In the genomic region with DNA sequence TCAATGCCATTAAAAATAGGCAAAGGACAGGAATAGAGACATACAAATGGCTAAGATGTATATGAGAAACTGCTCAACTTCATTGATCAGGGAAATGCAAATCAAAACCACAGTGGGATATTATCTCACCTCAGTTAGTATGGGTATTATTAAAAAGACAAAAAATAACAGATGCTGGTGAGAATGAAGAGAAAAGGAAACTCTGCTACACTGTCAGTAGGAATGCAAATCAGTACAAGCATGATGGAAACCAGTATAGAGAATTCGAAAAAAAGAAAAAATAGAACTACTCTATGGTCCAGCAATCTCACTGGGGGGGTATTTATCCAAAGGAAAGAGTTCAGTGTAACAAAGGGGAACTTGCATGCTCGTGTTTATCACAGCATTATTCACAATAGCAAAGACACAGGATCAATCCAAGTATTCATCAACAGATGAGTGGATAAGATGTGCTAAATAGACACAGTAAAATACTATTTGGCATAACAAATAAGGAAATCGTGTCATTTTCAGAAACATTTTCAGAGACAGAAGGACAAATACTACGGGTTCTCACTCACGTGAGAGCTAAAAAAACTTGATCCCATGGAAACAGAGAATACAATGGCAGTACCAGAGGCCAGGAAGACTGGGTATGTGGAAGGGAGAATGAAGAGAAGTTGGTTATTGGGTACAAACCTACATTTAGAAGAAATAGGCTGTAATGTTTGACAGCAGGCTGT, we compare ENCODE assay signal across 13 cellular contexts.
DNase-seq lines count a peak whose midpoint lies in the region; ATAC-seq lines count a peak whose summit lies in the region.
"Had no signal": no experiment of that assay in that cellular context is flagged by ENCODE, and none has a peak within 500 bp of the region (broad histone marks: within the 10 kb centered on the region; RNA-seq: fewer than 3 reads in every experiment).

No MANE protein-coding gene starts in this region.

- peak; percentile 72 for ATAC-seq in GM18511 (IDR thresholded peaks at IDR 0.05; ENCODE audit: unreplicated experiment)
- peak; percentile 79 for ATAC-seq in GM21423 (IDR thresholded peaks at IDR 0.05; ENCODE audit: unreplicated experiment)
- ATAC-seq in HG03025 (IDR thresholded peaks at IDR 0.05; ENCODE audit: low FRiP score, unreplicated experiment), result peak; percentile 74
- ATAC-seq in stimulated activated naive CD8-positive, alpha-beta T cell treated with anti-CD3 and anti-CD28 coated beads, Interleukin-15, Interleukin-2, amounts not matched to agents 100 U/mL and 50 U/mL, for 24 hours, result no peak
- ATAC-seq: gastroesophageal sphincter, left lung, T-helper 17 cell had no signal

- DNase-seq in NAMALWA (ENCODE audit: low spot score) (peak; percentile 24), HUDEP-2 (lab: John Stamatoyannopoulos, UW; ENCODE audit: unreplicated experiment in 76 of 76) (no peak), NCI-H524 treated with DMSO at 0.1 percent for 48 hours (lab: John Stamatoyannopoulos, UW) (no peak)
- DNase-seq in stimulated activated naive CD4-positive, alpha-beta T cell treated with Interleukin-2 at 50 U/mL for 16 hours (lab: John Stamatoyannopoulos, UW), result no peak
- DNase-seq in stimulated activated naive CD8-positive, alpha-beta T cell treated with anti-CD3 and anti-CD28 coated beads, Interleukin-15, Interleukin-2, amounts not matched to agents 100 U/mL and 50 U/mL, for 24 hours, result no peak
- DNase-seq: occipital lobe; stimulated activated CD4-positive, alpha-beta T cell treated with anti-CD3 and anti-CD28 coated beads, Interleukin-1b, Interleukin-23, amount 100 ng/mL, for 48 hours; T-helper 17 cell had no signal
